ENCODE assay signal across 19 cellular contexts in the genomic region with DNA sequence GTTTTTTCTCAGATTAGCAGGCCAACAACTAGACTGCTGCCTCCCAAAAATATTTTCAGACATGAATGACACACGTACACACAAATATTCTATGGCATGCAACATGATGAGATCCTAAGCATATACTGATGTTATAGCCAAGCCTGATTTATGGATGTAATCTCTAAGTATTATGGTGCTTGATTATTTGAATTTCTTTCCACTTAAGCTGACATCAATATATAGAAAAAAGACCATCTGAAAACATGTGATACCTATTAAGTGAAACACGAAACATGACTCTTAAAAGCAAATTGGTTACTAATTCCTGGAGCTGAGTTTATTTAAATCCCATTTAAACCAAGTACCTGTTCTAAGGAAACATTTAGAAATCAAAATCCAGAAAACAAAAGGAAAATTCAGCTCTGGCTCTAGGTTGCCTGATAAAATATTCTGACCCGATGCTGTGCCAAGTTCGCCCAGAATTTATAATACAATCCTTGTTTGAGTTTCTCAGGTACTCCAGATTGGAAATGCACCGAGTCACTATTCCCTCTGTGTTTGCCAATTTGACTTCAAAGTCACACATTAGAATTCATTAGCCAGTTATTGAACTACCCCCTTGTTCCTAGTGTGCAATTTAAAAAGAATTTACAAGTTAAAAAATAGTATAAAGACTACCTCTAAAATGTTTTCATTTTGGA.
"Had no signal": no experiment of that assay in that cellular context is flagged by ENCODE, and none has a peak within 500 bp of the region (broad histone marks: within the 10 kb centered on the region; RNA-seq: fewer than 3 reads in every experiment).

No MANE protein-coding gene starts in this region.

- H3K4me3 ChIP-seq: coronary artery, gastrocnemius medialis, heart right ventricle, left ventricle myocardium inferior, upper lobe of left lung had no signal

- H3K4me1 Mint-ChIP-seq: WTC11 had no signal

- H3K27ac ChIP-seq: coronary artery, epithelial cell of prostate, gastrocnemius medialis, heart right ventricle, left ventricle myocardium inferior, upper lobe of left lung had no signal

- H3K4me3 Mint-ChIP-seq: activated CD8-positive, alpha-beta T cell treated with anti-CD3 and anti-CD28 coated beads, Interleukin-2, amount 10 ng/mL, durations not matched to agents 7 days and 5 days; natural killer cell treated with Interleukin-12 subunit alpha and Interleukin-12 subunit beta and Interleukin-15 and Interleukin-18, amount 100 ng/mL, for 72 hours; WTC11 had no signal

- H3K9me3 ChIP-seq: gastrocnemius medialis, left ventricle myocardium inferior, upper lobe of left lung had no signal

- H3K27ac Mint-ChIP-seq: activated CD8-positive, alpha-beta T cell treated with anti-CD3 and anti-CD28 coated beads, Interleukin-2, amount 10 ng/mL, durations not matched to agents 7 days and 5 days; natural killer cell treated with Interleukin-12 subunit alpha and Interleukin-12 subunit beta and Interleukin-15 and Interleukin-18, amount 100 ng/mL, for 72 hours; WTC11 had no signal

- DNase-seq: activated CD4-positive, alpha-beta T cell treated with anti-CD3 and anti-CD28 coated beads for 48 hours; activated CD8-positive, alpha-beta memory T cell treated with anti-CD3 and anti-CD28 coated beads, Interleukin-2, amount 50 U/mL, for 48 hours; activated CD8-positive, alpha-beta T cell treated with anti-CD3 and anti-CD28 coated beads, Interleukin-2, amount 10 ng/mL, durations not matched to agents 7 days and 5 days; caudate nucleus; effector memory CD4-positive, alpha-beta T cell; gastrocnemius medialis; heart right ventricle; kidney; left ventricle myocardium inferior; mesenchymal stem cell; occipital lobe; stimulated activated CD4-positive, alpha-beta T cell treated with anti-CD3 and anti-CD28 coated beads, Interleukin-4, amount 100 ng/mL, for 1 hour; stimulated activated CD8-positive, alpha-beta memory T cell treated with anti-CD3 and anti-CD28 coated beads, Interleukin-4, amount 100 ng/mL, for 48 hours; stimulated activated naive CD8-positive, alpha-beta T cell treated with anti-CD3 and anti-CD28 coated beads, Interleukin-15, Interleukin-2, amounts not matched to agents 100 U/mL and 50 U/mL, for 24 hours; upper lobe of left lung had no signal

- ATAC-seq: activated CD8-positive, alpha-beta T cell treated with anti-CD3 and anti-CD28 coated beads, Interleukin-2, amount 10 ng/mL, durations not matched to agents 7 days and 5 days; gastrocnemius medialis; heart right ventricle; natural killer cell treated with Interleukin-12 subunit alpha and Interleukin-12 subunit beta and Interleukin-15 and Interleukin-18, amount 100 ng/mL, for 72 hours; stimulated activated naive CD8-positive, alpha-beta T cell treated with anti-CD3 and anti-CD28 coated beads, Interleukin-15, Interleukin-2, amounts not matched to agents 100 U/mL and 50 U/mL, for 24 hours; WTC11 had no signal

- H3K36me3 ChIP-seq: gastrocnemius medialis, heart right ventricle, left ventricle myocardium inferior, upper lobe of left lung had no signal

- H3K27me3 ChIP-seq: gastrocnemius medialis, heart right ventricle, upper lobe of left lung had no signal

- H3K36me3 Mint-ChIP-seq: natural killer cell treated with Interleukin-12 subunit alpha and Interleukin-12 subunit beta and Interleukin-15 and Interleukin-18, amount 100 ng/mL, for 72 hours had no signal
